In the genomic region with DNA sequence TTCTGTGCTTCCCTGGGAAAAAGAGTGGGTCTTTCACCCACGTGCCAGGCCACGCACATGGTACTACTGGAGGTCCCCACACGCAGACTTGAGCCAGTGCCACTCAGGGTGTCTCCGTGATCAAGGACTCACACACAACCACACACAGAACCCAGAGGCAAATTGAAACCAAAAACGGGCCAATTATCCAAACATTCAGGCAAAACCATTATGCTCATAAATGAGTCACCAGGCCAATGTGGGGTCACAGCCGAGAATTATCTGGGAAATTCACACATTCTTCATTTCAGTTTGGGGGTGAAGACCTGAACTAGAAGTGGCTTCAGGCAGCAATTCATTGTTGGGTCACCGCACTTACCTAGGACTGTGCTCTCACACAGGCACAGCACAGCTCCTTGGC, we compare ENCODE assay signal across 19 cellular contexts. TPM values are rescaled to one million over a fixed set of nuclear protein-coding genes. Genes with fewer than 3 reads are reported as not detected.
DNase-seq lines count a peak whose midpoint lies in the region; ATAC-seq, FAIRE-seq and TF ChIP-seq lines count a peak whose summit lies in the region.
"Had no signal": no experiment of that assay in that cellular context is flagged by ENCODE, and none has a peak within 500 bp of the region (broad histone marks: within the 10 kb centered on the region; RNA-seq: fewer than 3 reads in every experiment).

No MANE protein-coding gene starts in this region.

- DNase-seq in Daoy (ENCODE audit: low read depth), result peak; percentile 84
- peak; percentile 53 for DNase-seq in LHCN-M2 (ENCODE audit: low read depth)
- DNase-seq in bronchial epithelial cell (ENCODE audit: low read depth), result no peak
- peak; percentile 90 for DNase-seq in osteoblast (ENCODE audit: insufficient read length, low spot score, missing footprints)
- DNase-seq in midbrain (lab: John Stamatoyannopoulos, UW), result no peak
- DNase-seq in hippocampal formation (lab: John Stamatoyannopoulos, UW), result no peak
- DNase-seq in H7, result no peak
- DNase-seq: activated CD8-positive, alpha-beta memory T cell treated with anti-CD3 and anti-CD28 coated beads, Interleukin-2, amount 50 U/mL, for 4 hours; CD8-positive, alpha-beta T cell; KBM-7; left ventricle myocardium inferior; NCI-H1436 treated with DMSO at 0.1 percent for 48 hours; retina; stimulated activated CD4-positive, alpha-beta T cell treated with anti-CD3 and anti-CD28 coated beads, Interleukin-2, amount 100 ng/mL, for 24 hours; SW 1271; trophoblast cell had no signal

- H4K20me1 ChIP-seq in osteoblast (ENCODE audit: insufficient read depth, low read length), result no peaks in the 10 kb centered on the region

- H2AFZ ChIP-seq in osteoblast (ENCODE audit: low read length), result peak overlapping the region; percentile 46

- FAIRE-seq in bronchial epithelial cell (lab: Jason Lieb, UNC), result peak; percentile 62
- FAIRE-seq: H54 had no signal

- TF ChIP-seq CTCF in bronchial epithelial cell (IDR thresholded peaks at IDR 0.05; ENCODE audit: insufficient read depth, low read length, severe bottlenecking) (no peak), osteoblast (IDR thresholded peaks at IDR 0.05; ENCODE audit: extremely low read depth, low read depth, low read length) (no peak)

- H3K4me1 ChIP-seq in osteoblast (ENCODE audit: insufficient read depth, low read length), result peaks cover 9% of the 10 kb centered on the region
- H3K4me1 ChIP-seq: left ventricle myocardium inferior had no signal

- H3K9me3 ChIP-seq in osteoblast (ENCODE audit: low read depth, low read length), result no peaks in the 10 kb centered on the region
- H3K9me3 ChIP-seq: left ventricle myocardium inferior had no signal

- H3K4me3 ChIP-seq in bronchial epithelial cell (ENCODE audit: low read depth, low read length), result no peak overlapping the region
- H3K4me3 ChIP-seq in osteoblast (ENCODE audit: insufficient read depth, low read length), result peak overlapping the region; percentile 48
- no peak overlapping the region for H3K4me3 ChIP-seq in H7 (ENCODE audit: insufficient read depth, low read depth, low read length)
- H3K4me3 ChIP-seq: left ventricle myocardium inferior had no signal

- ATAC-seq in GM18502 (IDR thresholded peaks at IDR 0.05; ENCODE audit: poor library complexity, unreplicated experiment), result no peak
- ATAC-seq: CD8-positive, alpha-beta T cell had no signal

- H3K79me2 ChIP-seq in osteoblast (ENCODE audit: insufficient read depth, low read length), result no peaks in the 10 kb centered on the region

- H3K27me3 ChIP-seq in bronchial epithelial cell (ENCODE audit: control insufficient read depth, insufficient read depth, low read length) (no peaks in the 10 kb centered on the region), osteoblast (ENCODE audit: insufficient read depth, low read length) (no peaks in the 10 kb centered on the region), H7 (ENCODE audit: control insufficient read depth, insufficient read depth, low read length) (no peaks in the 10 kb centered on the region)

- H3K27ac ChIP-seq in osteoblast (ENCODE audit: low read depth, low read length), result peak overlapping the region; percentile 11
- H3K27ac ChIP-seq: epithelial cell of prostate, left ventricle myocardium inferior had no signal

- peak overlapping the region; percentile 68 for H3K4me2 ChIP-seq in osteoblast (ENCODE audit: insufficient read depth, low read length)

- H3K36me3 ChIP-seq in bronchial epithelial cell (ENCODE audit: control insufficient read depth, insufficient read depth, low read length), result no peaks in the 10 kb centered on the region
- no peaks in the 10 kb centered on the region for H3K36me3 ChIP-seq in osteoblast (ENCODE audit: insufficient read depth, low read length)
- H3K36me3 ChIP-seq in H7 (replicated peaks; ENCODE audit: control insufficient read depth, insufficient read depth, low read length), result no peaks in the 10 kb centered on the region; the same call in none of the 2 replicates

RNA-seq across cellular contexts. Expression of a gene that starts 28.1 kb away (rescaled TPM):
- 0.30 TPM in 1 of 2 replicates, not detected in the other for total RNA-seq in Daoy (2014; rRNA removed; shearing (Covaris generic))
- 0.80 and 1.5 TPM in 2 replicates for total RNA-seq in LHCN-M2 (2014; rRNA removed)
- polyA plus RNA-seq in LHCN-M2 (2012), result 0.44 TPM
- total RNA-seq in bronchial epithelial cell, result 1.1 and 1.2 TPM in 2 replicates
- 0.29 and 2.2 TPM in 2 replicates for total RNA-seq in osteoblast
- total RNA-seq in H7 (2014; rRNA removed; shearing (Covaris generic)), result 29.1 and 36.0 TPM in 2 replicates

RNA-seq across cellular contexts. Expression of a gene that starts 32.1 kb away (rescaled TPM):
- 51.1 and 60.6 TPM in 2 replicates for total RNA-seq in Daoy (2014; rRNA removed; shearing (Covaris generic))
- total RNA-seq in LHCN-M2 (2014; rRNA removed), result 53.4 and 62.3 TPM in 2 replicates
- polyA plus RNA-seq in LHCN-M2 (2012), result 30.9 TPM
- 41.9 and 50.5 TPM in 2 replicates for total RNA-seq in bronchial epithelial cell
- 25.6 and 31.8 TPM in 2 replicates for total RNA-seq in osteoblast
- total RNA-seq in H7 (2014; rRNA removed; shearing (Covaris generic)), result 127 and 142 TPM in 2 replicates

Comparison
In these comparisons a context has a peak if more than half of its experiments do, and no peak if none do; other contexts are left out.
1. DNase-seq: peak in Daoy (single experiment), LHCN-M2 (single experiment) and osteoblast (single experiment); none in bronchial epithelial cell (single experiment), midbrain (single experiment), hippocampal formation (0 of 2) and H7 (single experiment).